In genomic region chr3:134373942-134374790, GRCh38 we compare ENCODE assay signal across 8 cellular contexts. TPM values are rescaled to one million over a fixed set of nuclear protein-coding genes. Genes with fewer than 3 reads are reported as not detected.
A peak's percentile ranks its signal among the peaks of the same experiment; 100 is the strongest.
DNase-seq lines count a peak whose midpoint lies in the region; ATAC-seq and TF ChIP-seq lines count a peak whose summit lies in the region.

TSS of gene AMOTL2 (minus strand) at chr3:134374447. CDS start at chr3:134371433, 3,014 bp downstream.

- no peak within 1 kb of the TSS for H3K23ac ChIP-seq in H9 (ENCODE audit: insufficient read length, low read depth, low read length)

- H3K27ac Mint-ChIP-seq in H9: peak within 1 kb of the TSS; percentile 98 to 99 (median 99)

- peak within 1 kb of the TSS; percentile 22 for H4K8ac ChIP-seq in H9 (replicated peaks; ENCODE audit: insufficient read length, low read depth, low read length)

- ATAC-seq in GM18868 (IDR thresholded peaks at IDR 0.05; ENCODE audit: unreplicated experiment) (no peak), GM18861 (IDR thresholded peaks at IDR 0.05; ENCODE audit: unreplicated experiment) (no peak)

- DNase-seq in D341Med (ENCODE audit: low spot score): peak; percentile 95
- peak; percentile 96 for DNase-seq in H9
- DNase-seq in NCI-H510A treated with DMSO at 0.1 percent for 48 hours (lab: John Stamatoyannopoulos, UW): peak; percentile 51
- peak in 53 of 56 donors; percentile 25 to 83 (median 64) for DNase-seq in amygdala (lab: John Stamatoyannopoulos, UW)
- DNase-seq in cardiac muscle cell (ENCODE audit: low read depth in 1 of 2, low spot score in 1 of 2): peak; percentile 96 to 98
- DNase-seq in nucleus accumbens (lab: John Stamatoyannopoulos, UW): peak in 54 of 56 donors; percentile 18 to 86 (median 66)

- no peak for TF ChIP-seq CTCF in H9 (conservative IDR thresholded peaks at IDR 0.05)
- no peak for TF ChIP-seq CTCF in cardiac muscle cell (IDR thresholded peaks at IDR 0.05; ENCODE audit: low read depth, low read length)

- H2AK5ac ChIP-seq in H9 (ENCODE audit: insufficient read length, low read length): no peak within 1 kb of the TSS

- peak within 1 kb of the TSS; percentile 77 for H3K4me2 ChIP-seq in H9 (ENCODE audit: insufficient read depth, insufficient read length, low read length)

- WGBS in H9 (ENCODE audit: extremely low coverage, insufficient read length, low lambda C conversion rate): no CpG with 5 or more reads among the region's 87 CpGs

- peaks cover 12% of the 10 kb centered on the region; the same call in 1 of the 2 replicates for H3K79me2 ChIP-seq in H9 (ENCODE audit: insufficient read depth, low read length)

- H3T11ph ChIP-seq in H9 (ENCODE audit: low read length): no peak within 1 kb of the TSS

- peak within 1 kb of the TSS; percentile 88 for H3K9ac ChIP-seq in H9 (ENCODE audit: extremely low read depth, insufficient read length, low read length)

- peaks cover 6% of the 10 kb centered on the region; the same call in 1 of the 2 replicates for H3K4me1 ChIP-seq in H9 (ENCODE audit: insufficient read depth, low read length)
- peaks cover 24% of the 10 kb centered on the region for H3K4me1 ChIP-seq in cardiac muscle cell (ENCODE audit: low read depth)

- no peak within 1 kb of the TSS for H2AFZ ChIP-seq in H9 (ENCODE audit: low read length)

- peak within 1 kb of the TSS; percentile 52; the same call in 1 of the 2 replicates for H3K4ac ChIP-seq in H9 (ENCODE audit: low read depth, low read length)

- H3K79me1 ChIP-seq in H9 (ENCODE audit: insufficient read depth, low read depth, low read length, poor library complexity, severe bottlenecking): peaks cover 3% of the 10 kb centered on the region

- H3K27me3 ChIP-seq in H9 (ENCODE audit: insufficient read depth, low read length) (peaks cover 10% of the 10 kb centered on the region; the same call in 1 of the 2 replicates), cardiac muscle cell (no peaks in the 10 kb centered on the region)

- peak within 1 kb of the TSS; percentile 45 for H3K4me3 ChIP-seq in cardiac muscle cell

- peaks cover 18% of the 10 kb centered on the region for H3K36me3 ChIP-seq in cardiac muscle cell

- peak within 1 kb of the TSS; percentile 87 to 89 for H3K4me3 Mint-ChIP-seq in H9

- peaks cover 58 to 62% of the 10 kb centered on the region in 2 experiments for H3K4me1 Mint-ChIP-seq in H9

- H3K9me3 ChIP-seq in H9 (ENCODE audit: control insufficient read depth, low read depth, low read length) (no peaks in the 10 kb centered on the region), cardiac muscle cell (ENCODE audit: low read depth) (no peaks in the 10 kb centered on the region)

- H3K27me3 Mint-ChIP-seq in H9 (ENCODE audit: low read depth): peaks cover 48% of the 10 kb centered on the region

- peak within 1 kb of the TSS; percentile 97 for H3K14ac ChIP-seq in H9 (ENCODE audit: insufficient read depth, low read length)

- peak within 1 kb of the TSS; percentile 97 for H2BK120ac ChIP-seq in H9 (ENCODE audit: low read depth, low read length, poor library complexity, severe bottlenecking)

- H2BK5ac ChIP-seq in H9 (ENCODE audit: insufficient read length, low read length): peak within 1 kb of the TSS; percentile 25

- H4K20me1 ChIP-seq in H9 (ENCODE audit: control insufficient read depth, insufficient read depth, insufficient read length): peaks cover 6% of the 10 kb centered on the region

- peak within 1 kb of the TSS; percentile 83 for H4K91ac ChIP-seq in H9 (ENCODE audit: insufficient read length, low read depth, low read length)

- H4K5ac ChIP-seq in H9 (ENCODE audit: insufficient read length, low read depth, low read length): peak within 1 kb of the TSS; percentile 81

- no peaks in the 10 kb centered on the region; a peak in 3 of 5 replicates for H3K9me3 Mint-ChIP-seq in H9

- H3K56ac ChIP-seq in H9 (ENCODE audit: insufficient read length, low read depth, low read length): no peak within 1 kb of the TSS

- H2BK20ac ChIP-seq in H9 (ENCODE audit: low read depth, low read length, poor library complexity, severe bottlenecking): no peak within 1 kb of the TSS

- no peak within 1 kb of the TSS for H2BK15ac ChIP-seq in H9 (ENCODE audit: low read depth, low read length)

- H2BK12ac ChIP-seq in H9 (ENCODE audit: insufficient read length, low read depth, low read length): peak within 1 kb of the TSS; percentile 46

- peak within 1 kb of the TSS; percentile 96 for H3K18ac ChIP-seq in H9 (ENCODE audit: insufficient read length, low read depth, low read length)

- H3K23me2 ChIP-seq in H9 (ENCODE audit: insufficient read length, low read depth, low read length, poor library complexity, severe bottlenecking): peaks cover 15% of the 10 kb centered on the region

- H3K27ac ChIP-seq in H9 (ENCODE audit: insufficient read length, low read depth, low read length) (peak within 1 kb of the TSS; percentile 79), cardiac muscle cell (peak within 1 kb of the TSS; percentile 99)

- peaks cover 27 to 32% (median 28%) of the 10 kb centered on the region in 3 experiments for H3K36me3 Mint-ChIP-seq in H9 (ENCODE audit: insufficient read depth in 1 of 3, low read depth in 3 of 3)

RNA-seq across cellular contexts. Expression of gene AMOTL2, which starts in this region (rescaled TPM):
- total RNA-seq in H9 (2021) (30.9 and 35.3 TPM in 2 replicates), cardiac muscle cell (64.2 and 103 TPM in 2 replicates)
- polyA plus RNA-seq in cardiac muscle cell: 26.7 and 32.1 TPM in 2 replicates
